ENCODE assay signal across 20 cellular contexts in the genomic region with DNA sequence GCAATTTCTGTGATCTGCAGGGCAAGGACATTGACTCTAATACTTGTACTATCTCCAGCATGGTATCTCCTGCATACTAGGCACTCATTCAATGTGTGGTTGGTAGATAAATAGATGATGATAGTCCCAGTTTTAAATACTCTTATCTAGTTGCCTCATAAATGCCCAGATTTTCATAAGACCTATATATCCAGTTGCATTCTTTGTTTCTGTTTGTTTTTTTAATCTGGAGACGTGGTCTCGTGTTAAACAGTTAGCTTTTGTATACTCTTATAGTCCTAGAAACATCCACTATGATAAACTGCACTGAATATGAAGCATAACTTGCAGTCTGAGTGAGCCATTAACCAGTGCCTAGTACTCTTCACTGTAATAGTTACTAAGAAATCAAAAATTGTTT. TPM values are rescaled to one million over a fixed set of nuclear protein-coding genes. Genes with fewer than 3 reads are reported as not detected.
DNase-seq lines count a peak whose midpoint lies in the region; ATAC-seq, FAIRE-seq and TF ChIP-seq lines count a peak whose summit lies in the region.
"Had no signal": no experiment of that assay in that cellular context is flagged by ENCODE, and none has a peak within 500 bp of the region (broad histone marks: within the 10 kb centered on the region; RNA-seq: fewer than 3 reads in every experiment).

No MANE protein-coding gene starts in this region.

- no peak overlapping the region for H2AK5ac ChIP-seq in mesenchymal stem cell (ENCODE audit: low read length, severe bottlenecking)

- H3K23ac ChIP-seq in mesenchymal stem cell (ENCODE audit: low read length in 2 of 2), result no peak overlapping the region

- no peak overlapping the region for H3K4me3 ChIP-seq in mesenchymal stem cell (ENCODE audit: insufficient read depth in 1 of 2, low read depth in 1 of 2, low read length in 2 of 2)
- no peak overlapping the region for H3K4me3 ChIP-seq in SJCRH30
- H3K4me3 ChIP-seq: gastroesophageal sphincter, right atrium auricular region, thoracic aorta had no signal

- H3K4me1 Mint-ChIP-seq in activated T-cell treated with anti-CD3 and anti-CD28 coated beads, Interleukin-2, amount 50 U/mL, for 72 hours (ENCODE audit: low read depth), result peaks cover 37% of the 10 kb centered on the region
- H3K4me1 Mint-ChIP-seq in activated T-cell treated with anti-CD3 and anti-CD28 coated beads, Interleukin-2, amount 50 U/mL, for 4 hours (ENCODE audit: low read depth), result peaks cover 45% of the 10 kb centered on the region

- H3K36me3 Mint-ChIP-seq in activated T-cell treated with anti-CD3 and anti-CD28 coated beads, Interleukin-2, amount 50 U/mL, for 72 hours (ENCODE audit: insufficient read depth in 2 of 2), result peaks cover 16 to 22% of the 10 kb centered on the region in 2 donors
- H3K36me3 Mint-ChIP-seq in activated T-cell treated with anti-CD3 and anti-CD28 coated beads, Interleukin-2, amount 50 U/mL, for 4 hours (ENCODE audit: insufficient read depth), result peaks cover 26% of the 10 kb centered on the region

- H3K27ac Mint-ChIP-seq in activated T-cell treated with anti-CD3 and anti-CD28 coated beads, Interleukin-2, amount 50 U/mL, for 72 hours, result peak overlapping the region; percentile 48

- H3K27ac ChIP-seq in mesenchymal stem cell (ENCODE audit: low read length, poor library complexity, severe bottlenecking) (no peak overlapping the region), substantia nigra (ENCODE audit: low read depth, low read length, poor library complexity, severe bottlenecking) (no peak overlapping the region), SJCRH30 (no peak overlapping the region)
- H3K27ac ChIP-seq: gastroesophageal sphincter, right atrium auricular region, thoracic aorta had no signal

- H3K4me1 ChIP-seq in mesenchymal stem cell (ENCODE audit: control insufficient read depth, insufficient read depth, low read depth, low read length), result no peaks in the 10 kb centered on the region
- H3K4me1 ChIP-seq in SJCRH30, result peaks cover 10% of the 10 kb centered on the region

- no peak overlapping the region for H4K8ac ChIP-seq in mesenchymal stem cell (ENCODE audit: low read length)

- no peak overlapping the region for H3K14ac ChIP-seq in mesenchymal stem cell (ENCODE audit: low read length in 2 of 2)

- DNase-seq in activated T-cell treated with anti-CD3 and anti-CD28 coated beads, Interleukin-2, amount 50 U/mL, for 72 hours, result no peak
- DNase-seq in activated T-cell treated with anti-CD3 and anti-CD28 coated beads, Interleukin-2, amount 50 U/mL, for 4 hours, result no peak
- DNase-seq in GM12891 (ENCODE audit: insufficient read length, low spot score) (no peak), amniotic epithelial cell (ENCODE audit: low read depth) (peak; percentile 60), mesenchymal stem cell (peak; percentile 12), substantia nigra (lab: John Stamatoyannopoulos, UW) (no peak), SJCRH30 (no peak)
- no peak for DNase-seq in activated effector memory CD4-positive, alpha-beta T cell treated with anti-CD3 and anti-CD28 coated beads, Interleukin-2, amount 50 U/mL, for 16 hours
- DNase-seq: cortex of kidney, DMS79 treated with DMSO at 0.1 percent for 48 hours, NCI-H1417, NCI-H2107, NCI-H524 treated with DMSO at 0.1 percent for 48 hours, occipital lobe had no signal

- H3K9ac ChIP-seq in mesenchymal stem cell (ENCODE audit: low read length), result no peak overlapping the region

- no peak overlapping the region for H3K18ac ChIP-seq in mesenchymal stem cell (ENCODE audit: low read depth in 1 of 2, low read length in 2 of 2)

- H3K9me3 Mint-ChIP-seq in activated T-cell treated with anti-CD3 and anti-CD28 coated beads, Interleukin-2, amount 50 U/mL, for 72 hours, result peaks cover 1 to 4% of the 10 kb centered on the region in 2 donors
- peaks cover 11% of the 10 kb centered on the region for H3K9me3 Mint-ChIP-seq in activated T-cell treated with anti-CD3 and anti-CD28 coated beads, Interleukin-2, amount 50 U/mL, for 4 hours

- H3K27me3 ChIP-seq in mesenchymal stem cell (ENCODE audit: control insufficient read depth in 1 of 2, insufficient read depth in 1 of 2, low read length in 2 of 2) (no peaks in the 10 kb centered on the region), SJCRH30 (no peaks in the 10 kb centered on the region)
- H3K27me3 ChIP-seq: gastroesophageal sphincter, right atrium auricular region had no signal

- H3K4me3 Mint-ChIP-seq in activated T-cell treated with anti-CD3 and anti-CD28 coated beads, Interleukin-2, amount 50 U/mL, for 72 hours, result peak overlapping the region in 1 of 2 donors; percentile 62
- no peak overlapping the region for H3K4me3 Mint-ChIP-seq in activated T-cell treated with anti-CD3 and anti-CD28 coated beads, Interleukin-2, amount 50 U/mL, for 4 hours
- H3K4me3 Mint-ChIP-seq: brain, WTC11 had no signal

- FAIRE-seq in GM12891 (lab: Jason Lieb, UNC), result peak; percentile 71

- H4K91ac ChIP-seq in mesenchymal stem cell (ENCODE audit: low read length), result no peak overlapping the region

- H2AFZ ChIP-seq in mesenchymal stem cell (ENCODE audit: low read depth, low read length), result no peak overlapping the region

- no peak overlapping the region for H2BK12ac ChIP-seq in mesenchymal stem cell (ENCODE audit: low read length in 2 of 2)

- no peaks in the 10 kb centered on the region for H3K27me3 Mint-ChIP-seq in activated T-cell treated with anti-CD3 and anti-CD28 coated beads, Interleukin-2, amount 50 U/mL, for 72 hours (ENCODE audit: low read depth)
- H3K27me3 Mint-ChIP-seq in activated T-cell treated with anti-CD3 and anti-CD28 coated beads, Interleukin-2, amount 50 U/mL, for 4 hours (ENCODE audit: low read depth), result no peaks in the 10 kb centered on the region
- H3K27me3 Mint-ChIP-seq: brain had no signal

- no peaks in the 10 kb centered on the region for H3K9me3 ChIP-seq in mesenchymal stem cell (ENCODE audit: control insufficient read depth, low read length)
- H3K9me3 ChIP-seq in SJCRH30 (replicated peaks), result no peaks in the 10 kb centered on the region
- H3K9me3 ChIP-seq: gastroesophageal sphincter, right atrium auricular region, thoracic aorta had no signal

- no peak overlapping the region for H2BK15ac ChIP-seq in mesenchymal stem cell (ENCODE audit: low read depth, poor library complexity, severe bottlenecking)

- no peak overlapping the region for H2BK120ac ChIP-seq in mesenchymal stem cell (ENCODE audit: low read depth, low read length)

- H3K4me2 ChIP-seq in mesenchymal stem cell (ENCODE audit: low read length, poor library complexity, severe bottlenecking), result no peak overlapping the region

- no peak for ATAC-seq in activated T-cell treated with anti-CD3 and anti-CD28 coated beads, Interleukin-2, amount 50 U/mL, for 72 hours (replicated peaks in 1 of 2)
- no peak for ATAC-seq in activated T-cell treated with anti-CD3 and anti-CD28 coated beads, Interleukin-2, amount 50 U/mL, for 4 hours
- ATAC-seq: gastroesophageal sphincter, HCT116, WTC11 had no signal

- peaks cover 0 to 3% of the 10 kb centered on the region in 2 experiments for H3K36me3 ChIP-seq in mesenchymal stem cell (ENCODE audit: control insufficient read depth in 1 of 2, insufficient read depth in 2 of 2, low read depth in 1 of 2, low read length in 2 of 2)
- no peaks in the 10 kb centered on the region for H3K36me3 ChIP-seq in SJCRH30
- H3K36me3 ChIP-seq: gastroesophageal sphincter, right atrium auricular region, thoracic aorta had no signal

- peaks cover 7% of the 10 kb centered on the region for H3K79me1 ChIP-seq in mesenchymal stem cell (replicated peaks; ENCODE audit: low read length, poor library complexity, severe bottlenecking)

- no CpG with 5 or more reads among the region's 2 CpGs for WGBS in mesenchymal stem cell

- H2BK5ac ChIP-seq in mesenchymal stem cell (ENCODE audit: low read depth, low read length, poor library complexity, severe bottlenecking), result no peak overlapping the region

- no peak overlapping the region for H3K4ac ChIP-seq in mesenchymal stem cell (ENCODE audit: low read depth in 1 of 2, low read length in 2 of 2)

- no peak for TF ChIP-seq POLR2A in GM12891 (IDR thresholded peaks at IDR 0.05; ENCODE audit: low read depth, low read length)

TF ChIP-seq in GM12891, 5 proteins besides CTCF, POLR2A, EP300 and RAD21:
- TF ChIP-seq SPI1 (IDR thresholded peaks at IDR 0.05; ENCODE audit: low read depth, low read length), result no peak
- TF ChIP-seq PAX5 (IDR thresholded peaks at IDR 0.05; ENCODE audit: insufficient read depth, low read length, severe bottlenecking), result no peak
- TF ChIP-seq POLR2AphosphoS5 (IDR thresholded peaks at IDR 0.05; ENCODE audit: low read depth, low read length), result no peak
- no peak for TF ChIP-seq POU2F2 (IDR thresholded peaks at IDR 0.05; ENCODE audit: low read depth, low read length)
- TF ChIP-seq TAF1 (IDR thresholded peaks at IDR 0.05; ENCODE audit: low read depth, low read length), result no peak

RNA-seq across cellular contexts. Expression of a gene that starts 35.5 kb away (rescaled TPM):
- total RNA-seq in activated T-cell treated with anti-CD3 and anti-CD28 coated beads, Interleukin-2, amount 50 U/mL, for 72 hours, result 1 to 10 TPM; 5.4 to 7.2 TPM
- total RNA-seq in activated T-cell treated with anti-CD3 and anti-CD28 coated beads, Interleukin-2, amount 50 U/mL, for 4 hours, result 1 to 10 TPM; 2.6 to 3.0 (median 2.7) TPM
- polyA plus RNA-seq in GM12891 (2012; ENCODE audit: low read depth, missing spikeins), result 0.17 TPM
- polyA plus RNA-seq in mesenchymal stem cell (2013, experiment 1 of 2), result 0.14 TPM
- 0.11 TPM for polyA plus RNA-seq in mesenchymal stem cell (2013, experiment 2 of 2)
- 1.1 and 1.5 TPM in 2 replicates for total RNA-seq in SJCRH30 (2014; rRNA removed; shearing (Covaris generic))

RNA-seq across cellular contexts. Expression of a gene that starts 47.0 kb away (rescaled TPM):
- total RNA-seq in activated T-cell treated with anti-CD3 and anti-CD28 coated beads, Interleukin-2, amount 50 U/mL, for 72 hours, result 100 to 1,000 TPM; 118 to 125 TPM
- 10 to 100 TPM; 69.7 to 84.9 (median 77.4) TPM for total RNA-seq in activated T-cell treated with anti-CD3 and anti-CD28 coated beads, Interleukin-2, amount 50 U/mL, for 4 hours
- polyA plus RNA-seq in GM12891 (2012; ENCODE audit: low read depth, missing spikeins), result 17.2 TPM
- polyA plus RNA-seq in mesenchymal stem cell (2013, experiment 1 of 2), result 46.0 TPM
- polyA plus RNA-seq in mesenchymal stem cell (2013, experiment 2 of 2), result 46.8 TPM
- 33.8 and 37.6 TPM in 2 replicates for total RNA-seq in SJCRH30 (2014; rRNA removed; shearing (Covaris generic))

Comparison
In these comparisons a context has a peak if more than half of its experiments do, and no peak if none do; other contexts are left out.
1. DNase-seq: peak in amniotic epithelial cell (single experiment) and mesenchymal stem cell (single experiment); none in activated T-cell treated with anti-CD3 and anti-CD28 coated beads, Interleukin-2, amount 50 U/mL, for 72 hours (0 of 2), activated T-cell treated with anti-CD3 and anti-CD28 coated beads, Interleukin-2, amount 50 U/mL, for 4 hours (single experiment), GM12891 (single experiment), activated effector memory CD4-positive, alpha-beta T cell treated with anti-CD3 and anti-CD28 coated beads, Interleukin-2, amount 50 U/mL, for 16 hours (single experiment), substantia nigra (0 of 49) and SJCRH30 (0 of 2).